27 cellular contexts compared by ENCODE assay signal in genomic region chr13:48590141-48590863, GRCh38. TPM values are rescaled to one million over a fixed set of nuclear protein-coding genes. Genes with fewer than 3 reads are reported as not detected.
DNase-seq lines count a peak whose midpoint lies in the region; ATAC-seq, FAIRE-seq and TF ChIP-seq lines count a peak whose summit lies in the region.
"Had no signal": no experiment of that assay in that cellular context is flagged by ENCODE, and none has a peak within 500 bp of the region (broad histone marks: within the 10 kb centered on the region; RNA-seq: fewer than 3 reads in every experiment).

No MANE protein-coding gene starts in this region.

- no peak overlapping the region for H4K91ac ChIP-seq in trophoblast cell (ENCODE audit: low read depth, low read length)

- H2BK5ac ChIP-seq in trophoblast cell (ENCODE audit: low read depth, low read length, poor library complexity), result no peak overlapping the region

- POLR2A ChIA-PET in MCF 10A (lab: Yijun Ruan, JAX), result interaction anchor here (0.7 to 0.9 kb wide), 3 partner anchors 11 to 14 kb away, joined by 3 read pairs; no protein-coding TSS in a partner anchor
- POLR2A ChIA-PET in T-cell (lab: Charles Lee), result interaction anchor here in 1 of 2 donors (0.6 kb wide), 1 partner anchor 11 kb away, joined by 4 read pairs; no protein-coding TSS in a partner anchor

- H3K9me3 Mint-ChIP-seq in MCF 10A (ENCODE audit: unreplicated experiment), result no peaks in the 10 kb centered on the region
- no peaks in the 10 kb centered on the region for H3K9me3 Mint-ChIP-seq in T-cell
- H3K9me3 Mint-ChIP-seq: activated naive CD4-positive, alpha-beta T cell treated with anti-CD3 and anti-CD28 coated beads, Interleukin-2, amount 50 U/mL, for 24 hours; CD4-positive, alpha-beta T cell; stimulated activated naive CD8-positive, alpha-beta T cell treated with anti-CD3 and anti-CD28 coated beads, Interleukin-15, Interleukin-2, amounts not matched to agents 100 ng/mL and 50 ng/mL, for 24 hours had no signal

- H3K36me3 Mint-ChIP-seq in MCF 10A (ENCODE audit: insufficient read depth, unreplicated experiment), result no peaks in the 10 kb centered on the region
- H3K36me3 Mint-ChIP-seq in T-cell, result no peaks in the 10 kb centered on the region
- H3K36me3 Mint-ChIP-seq: activated naive CD4-positive, alpha-beta T cell treated with anti-CD3 and anti-CD28 coated beads, Interleukin-2, amount 50 U/mL, for 24 hours had no signal

- no peak for FAIRE-seq in kidney (lab: Jason Lieb, UNC)
- FAIRE-seq: GM18507, TTC549 had no signal

- H2AFZ ChIP-seq in trophoblast cell (ENCODE audit: insufficient read depth, low read length, poor library complexity), result no peak overlapping the region

- H3K23ac ChIP-seq in trophoblast cell (ENCODE audit: low read length), result no peak overlapping the region

- ATAC-seq in HG02678 (IDR thresholded peaks at IDR 0.05; ENCODE audit: unreplicated experiment) (peak; percentile 27), Right ventricle myocardium inferior (no peak), T-cell (replicated peaks in 1 of 4) (no peak)
- ATAC-seq: activated CD8-positive, alpha-beta memory T cell treated with anti-CD3 and anti-CD28 coated beads, Interleukin-2, amount 10 ng/mL, durations not matched to agents 7 days and 5 days; left lung had no signal

- CTCF ChIA-PET in MCF 10A (lab: Yijun Ruan, JAX) (interaction anchor here (0.6 to 1.6 kb wide), 4 partner anchors 9 to 463 kb away, joined by 3 to 10 read pairs (median 3); no protein-coding TSS in a partner anchor), T-cell (lab: Charles Lee) (interaction anchor here in 1 of 2 donors (0.7 kb wide), 1 partner anchor 389 kb away, joined by 3 read pairs; no protein-coding TSS in a partner anchor)

- H4K8ac ChIP-seq in trophoblast cell (ENCODE audit: low read depth, low read length), result no peak overlapping the region

- H3K9ac ChIP-seq in kidney (ENCODE audit: low read length in 2 of 2), result no peak overlapping the region
- no peak overlapping the region for H3K9ac ChIP-seq in trophoblast cell (ENCODE audit: low read length)

- no peak overlapping the region for H2AK5ac ChIP-seq in trophoblast cell (ENCODE audit: low read length)

- H3K79me2 ChIP-seq in trophoblast cell (ENCODE audit: control insufficient read depth, insufficient read depth, low read length, poor library complexity), result no peaks in the 10 kb centered on the region

- no peak overlapping the region for H3K4me3 ChIP-seq in kidney (ENCODE audit: low read length in 2 of 2)
- H3K4me3 ChIP-seq in trophoblast cell (ENCODE audit: low read depth, low read length), result no peak overlapping the region
- H3K4me3 ChIP-seq: left lung, spleen, transverse colon had no signal

- peak; percentile 81 for DNase-seq in OCI-M1 (lab: John Stamatoyannopoulos, UW)
- no peak for DNase-seq in kidney
- peak; percentile 90 to 96 for DNase-seq in trophoblast cell
- DNase-seq in MCF 10A (ENCODE audit: unreplicated experiment), result no peak
- no peak for DNase-seq in Right ventricle myocardium inferior (ENCODE audit: missing footprints)
- DNase-seq in T-cell, result no peak
- no peak for DNase-seq in NCI-H128 (lab: John Stamatoyannopoulos, UW; ENCODE audit: unreplicated experiment)
- DNase-seq: activated CD4-positive, alpha-beta T cell treated with anti-CD3 and anti-CD28 coated beads for 48 hours; activated CD8-positive, alpha-beta memory T cell treated with anti-CD3 and anti-CD28 coated beads, Interleukin-2, amount 10 ng/mL, durations not matched to agents 7 days and 5 days; aorta; caudate nucleus; CD4-positive, alpha-beta T cell; dermis blood vessel endothelial cell; HCEC 1CT; head of caudate nucleus; left lung; NCI-H1417 treated with DMSO at 0.1 percent for 48 hours; spleen; stimulated activated CD4-positive, alpha-beta T cell treated with anti-CD3 and anti-CD28 coated beads, Interleukin-4, amount 100 ng/mL, for 4 hours; transverse colon had no signal

- WGBS in trophoblast cell (ENCODE audit: extremely low coverage, insufficient coverage, insufficient read length), result no CpG with 5 or more reads among the region's 5 CpGs

- H3K36me3 ChIP-seq in kidney (ENCODE audit: control insufficient read depth in 1 of 2, insufficient read depth in 2 of 2, low read length in 2 of 2) (no peaks in the 10 kb centered on the region), trophoblast cell (ENCODE audit: control insufficient read depth in 1 of 2, insufficient read depth in 2 of 2, low read length in 2 of 2) (no peaks in the 10 kb centered on the region)
- H3K36me3 ChIP-seq: left lung, neutrophil, spleen, transverse colon had no signal

- intact Hi-C loops in kidney (cut with DNase I) (loop anchor here (10.0 kb wide), 1 partner anchor 184 kb away; no protein-coding TSS in a partner anchor), MCF 10A (cut with micrococcal nuclease) (no loop called here), Right ventricle myocardium inferior (cut with DNase I) (no loop called here)

- no peak overlapping the region for H3K27ac Mint-ChIP-seq in MCF 10A (ENCODE audit: low read depth, unreplicated experiment)
- no peak overlapping the region for H3K27ac Mint-ChIP-seq in T-cell
- H3K27ac Mint-ChIP-seq: activated CD8-positive, alpha-beta memory T cell treated with anti-CD3 and anti-CD28 coated beads, Interleukin-2, amount 10 ng/mL, durations not matched to agents 7 days and 5 days; activated naive CD4-positive, alpha-beta T cell treated with anti-CD3 and anti-CD28 coated beads, Interleukin-2, amount 50 U/mL, for 24 hours; activated T-helper 1 cell treated with anti-CD3 and anti-CD28 coated beads, Interleukin-12 subunit alpha, Interleukin-12 subunit beta, Interleukin-2, Interleukin-4 antibody, amounts not matched to agents 30 ng/mL and 10 ng/mL and 1 ng/mL, durations not matched to agents 14 hours and 24 hours and 36 hours; CD4-positive, alpha-beta T cell; stimulated activated naive CD8-positive, alpha-beta T cell treated with anti-CD3 and anti-CD28 coated beads, Interleukin-15, Interleukin-2, amounts not matched to agents 100 ng/mL and 50 ng/mL, for 24 hours had no signal

- H3K4me1 Mint-ChIP-seq in MCF 10A (ENCODE audit: insufficient read depth, unreplicated experiment), result peaks cover 14% of the 10 kb centered on the region
- H3K4me1 Mint-ChIP-seq in T-cell, result peaks cover 14 to 19% (median 16%) of the 10 kb centered on the region in 3 donors

- no peak overlapping the region for H4K12ac ChIP-seq in trophoblast cell (ENCODE audit: low read depth, low read length)

- no peak overlapping the region for H2BK120ac ChIP-seq in trophoblast cell (ENCODE audit: insufficient read depth, low read length, poor library complexity)

- H3K14ac ChIP-seq in trophoblast cell (ENCODE audit: low read length), result no peak overlapping the region

- TF ChIP-seq CTCF in kidney (IDR thresholded peaks at IDR 0.05; ENCODE audit: borderline replicate concordance, extremely low read depth, insufficient read depth) (no peak), MCF 10A (IDR thresholded peaks at IDR 0.05; ENCODE audit: unreplicated experiment) (no peak)

- no peak overlapping the region for H3K18ac ChIP-seq in trophoblast cell (ENCODE audit: low read length)

- H3K27me3 Mint-ChIP-seq in MCF 10A (ENCODE audit: insufficient read depth, unreplicated experiment) (no peaks in the 10 kb centered on the region), T-cell (peaks cover 0 to 3% of the 10 kb centered on the region in 2 donors)
- H3K27me3 Mint-ChIP-seq: activated naive CD4-positive, alpha-beta T cell treated with anti-CD3 and anti-CD28 coated beads, Interleukin-2, amount 50 U/mL, for 24 hours; CD4-positive, alpha-beta T cell had no signal

- BruUV-seq in MCF 10A (replicated peaks; lab: Mats Ljungman, UMichigan), result no TSS peak

- H3K4me1 ChIP-seq in kidney (ENCODE audit: control insufficient read depth in 1 of 2, insufficient read depth in 1 of 2, low read depth in 1 of 2, low read length in 2 of 2), result peaks cover 12 to 28% of the 10 kb centered on the region in 2 donors
- no peaks in the 10 kb centered on the region for H3K4me1 ChIP-seq in trophoblast cell (ENCODE audit: control insufficient read depth in 1 of 2, insufficient read depth in 2 of 2, low read length in 2 of 2)

- H3K4me3 Mint-ChIP-seq in MCF 10A (ENCODE audit: unreplicated experiment) (no peak overlapping the region), T-cell (no peak overlapping the region)
- H3K4me3 Mint-ChIP-seq: activated CD8-positive, alpha-beta memory T cell treated with anti-CD3 and anti-CD28 coated beads, Interleukin-2, amount 10 ng/mL, durations not matched to agents 7 days and 5 days; activated naive CD4-positive, alpha-beta T cell treated with anti-CD3 and anti-CD28 coated beads, Interleukin-2, amount 50 U/mL, for 24 hours; activated T-helper 1 cell treated with anti-CD3 and anti-CD28 coated beads, Interleukin-12 subunit alpha, Interleukin-12 subunit beta, Interleukin-2, Interleukin-4 antibody, amounts not matched to agents 30 ng/mL and 10 ng/mL and 1 ng/mL, durations not matched to agents 14 hours and 24 hours and 36 hours; CD4-positive, alpha-beta T cell; stimulated activated naive CD8-positive, alpha-beta T cell treated with anti-CD3 and anti-CD28 coated beads, Interleukin-15, Interleukin-2, amounts not matched to agents 100 ng/mL and 50 ng/mL, for 24 hours had no signal

- H3K9me3 ChIP-seq in kidney (ENCODE audit: control insufficient read depth in 1 of 2, low read length in 2 of 2) (no peaks in the 10 kb centered on the region), trophoblast cell (ENCODE audit: insufficient read depth, low read depth, low read length) (peaks cover 6% of the 10 kb centered on the region)
- H3K9me3 ChIP-seq: neutrophil, spleen, transverse colon had no signal

- no peaks in the 10 kb centered on the region for H3K79me1 ChIP-seq in trophoblast cell (ENCODE audit: low read length)

- no peak overlapping the region for H2BK12ac ChIP-seq in trophoblast cell (ENCODE audit: low read length)

- no peaks in the 10 kb centered on the region for H3K27me3 ChIP-seq in trophoblast cell (ENCODE audit: insufficient read depth, low read length)
- H3K27me3 ChIP-seq: left lung, neutrophil, transverse colon had no signal

- no peak overlapping the region for H3K4me2 ChIP-seq in trophoblast cell (ENCODE audit: low read length)

- H3K27ac ChIP-seq in kidney (ENCODE audit: low read depth in 2 of 2, low read length in 2 of 2), result peak overlapping the region; percentile 23 to 51
- H3K27ac ChIP-seq in trophoblast cell (ENCODE audit: low read depth, low read length), result no peak overlapping the region
- H3K27ac ChIP-seq: left lung, neutrophil, spleen had no signal

- H3K4ac ChIP-seq in trophoblast cell (ENCODE audit: low read depth, low read length), result no peak overlapping the region

RNA-seq across cellular contexts. Expression of gene RCBTB2, which starts 57.4 kb away (rescaled TPM):
- total RNA-seq in kidney (19.6 TPM), MCF 10A (2022) (2.4 TPM in 2 replicates), Right ventricle myocardium inferior (16.4 TPM), T-cell (10 to 100 TPM; 10.4 to 19.7 (median 16.2) TPM)
- polyA plus RNA-seq in kidney (ENCODE audit: insufficient read depth, low read depth, low replicate concordance), result 17.0 TPM
- polyA plus RNA-seq in trophoblast cell (2013), result 3.6 and 4.2 TPM in 2 replicates

Comparison
In these comparisons a context has a peak if more than half of its experiments do, and no peak if none do; other contexts are left out.
1. DNase-seq: peak in OCI-M1 (single experiment) and trophoblast cell (2 of 2); none in kidney (single experiment), MCF 10A (single experiment), Right ventricle myocardium inferior (single experiment), T-cell (0 of 34) and NCI-H128 (single experiment).